ENCODE assay signal across 14 cellular contexts in the genomic region with DNA sequence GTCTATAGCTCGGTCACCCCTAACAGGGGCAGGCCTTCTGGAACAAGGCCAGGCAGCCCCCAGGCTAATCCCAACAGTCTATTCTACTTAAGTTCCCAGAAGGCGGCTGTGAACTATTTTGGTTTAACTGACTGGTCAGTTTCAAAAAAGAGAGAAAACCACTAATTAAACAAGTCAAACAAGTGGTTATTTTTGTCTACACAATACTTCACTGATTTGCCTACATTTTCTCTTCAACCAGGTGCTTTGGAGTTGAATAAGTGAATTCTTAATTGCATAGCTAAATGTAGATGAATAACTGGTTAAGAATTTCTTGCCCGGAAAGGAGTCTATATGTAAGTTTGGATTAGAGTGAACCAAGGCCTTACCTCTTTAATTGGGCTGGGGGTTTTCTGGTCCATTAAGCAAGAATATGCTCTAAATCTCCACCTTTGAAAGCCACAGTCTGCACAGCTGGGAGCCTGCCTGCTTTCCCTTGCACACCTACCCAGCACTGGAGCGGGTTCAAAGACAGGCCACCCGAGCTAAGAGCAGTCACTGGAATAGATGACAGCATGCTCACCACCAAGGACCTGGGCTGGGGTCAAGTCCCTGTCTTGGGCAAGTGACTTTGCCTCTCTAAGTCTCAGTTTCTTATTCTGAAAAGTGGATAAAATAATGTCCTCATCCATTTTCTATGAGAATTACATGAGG.
"Had no signal": no experiment of that assay in that cellular context is flagged by ENCODE, and none has a peak within 500 bp of the region (broad histone marks: within the 10 kb centered on the region; RNA-seq: fewer than 3 reads in every experiment).

No MANE protein-coding gene starts in this region.

- H3K36me3 Mint-ChIP-seq: neural progenitor cell had no signal

- H3K4me2 ChIP-seq: neural progenitor cell had no signal

- H3K36me3 ChIP-seq: cardiac muscle cell, heart left ventricle, neural progenitor cell, thoracic aorta had no signal

- H2AFZ ChIP-seq: neural progenitor cell had no signal

- H3K27ac Mint-ChIP-seq: neural progenitor cell had no signal

- ATAC-seq: heart left ventricle, left lobe of liver had no signal

- H3K9ac ChIP-seq: neural progenitor cell had no signal

- H3K27ac ChIP-seq: cardiac muscle cell, epithelial cell of prostate, heart left ventricle, neural progenitor cell, thoracic aorta, VCaP had no signal

- H3K4me1 ChIP-seq: neural progenitor cell had no signal

- H3K4me3 ChIP-seq: cardiac muscle cell, heart left ventricle, neural progenitor cell, thoracic aorta had no signal

- H3K27me3 ChIP-seq: cardiac muscle cell, heart left ventricle, neural progenitor cell had no signal

- H3K9me3 ChIP-seq: thoracic aorta had no signal

- DNase-seq: activated CD4-positive, alpha-beta T cell treated with anti-CD3 and anti-CD28 coated beads for 1 hour; activated CD4-positive, alpha-beta T cell treated with anti-CD3 and anti-CD28 coated beads, Interleukin-2, amount 50 U/mL, for 4 hours; activated naive CD4-positive, alpha-beta T cell treated with Interleukin-2 at 50 U/mL for 16 hours; activated T-cell treated with anti-CD3 and anti-CD28 coated beads for 4 hours; foreskin melanocyte; heart left ventricle; stimulated activated CD4-positive, alpha-beta T cell treated with anti-CD3 and anti-CD28 coated beads, Interleukin-12 subunit alpha, Interleukin-12 subunit beta, amount 100 ng/mL, for 4 hours; stimulated activated CD4-positive, alpha-beta T cell treated with anti-CD3 and anti-CD28 coated beads, Interleukin-2, amount 100 ng/mL, for 24 hours had no signal

- H3K4me3 Mint-ChIP-seq: neural progenitor cell had no signal
